Comparison of ENCODE assay signal across 1 cellular context in the genomic region with DNA sequence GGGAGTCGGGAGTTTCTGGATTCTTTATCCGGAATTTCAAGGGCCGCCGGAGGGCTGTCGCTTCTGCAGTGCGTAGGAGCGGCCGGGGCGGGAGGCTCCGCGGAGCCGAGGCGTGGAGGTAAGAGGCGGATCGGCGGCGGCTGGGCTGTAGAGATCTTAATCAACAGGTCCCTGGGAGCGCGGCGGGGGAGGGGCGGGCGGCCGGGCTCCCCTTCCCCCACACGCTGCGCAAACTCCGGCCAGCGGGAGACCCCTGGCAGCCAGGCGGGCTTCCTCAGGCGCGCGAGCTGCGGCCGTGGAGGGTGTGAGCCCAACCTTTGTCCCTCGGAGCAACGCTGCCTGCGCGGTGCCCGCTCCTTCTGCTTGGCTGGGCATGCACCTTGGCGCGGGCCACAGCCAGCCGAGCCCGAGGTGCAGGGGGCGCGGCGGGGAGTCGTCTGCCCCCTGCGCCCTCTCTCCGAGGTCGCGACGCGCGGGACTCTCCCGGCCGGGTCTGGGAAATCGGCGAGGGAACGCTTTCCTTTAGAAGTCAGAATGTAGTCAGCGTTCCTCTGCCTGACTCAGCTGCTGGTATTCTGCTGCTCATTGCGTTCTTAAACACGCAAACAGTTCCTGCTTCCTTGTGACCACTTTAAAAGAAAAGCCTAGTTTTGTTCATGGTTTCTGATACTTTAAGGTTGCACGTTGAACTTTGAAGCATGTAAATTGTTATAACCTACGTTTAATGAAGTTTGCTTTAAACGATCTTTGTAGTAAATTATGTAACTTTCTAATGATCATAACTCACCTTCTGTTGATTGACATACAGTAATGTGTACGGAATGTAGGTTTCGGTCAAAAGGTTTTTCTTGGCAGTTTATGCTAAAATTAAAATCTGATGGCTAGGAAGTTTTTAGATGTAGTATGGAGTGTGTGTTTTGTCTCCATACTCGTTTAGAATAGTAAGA.
TF ChIP-seq lines count a peak whose summit lies in the region.

A gene (plus strand): TSS at position 20 of the 947 bp plus-strand sequence. CDS start 37,736 bp downstream, outside the sequence.

TF ChIP-seq in HepG2, 621 proteins besides CTCF, POLR2A, EP300 and RAD21 (continued from another document and continues in another):
- TF ChIP-seq, protein P1, sequence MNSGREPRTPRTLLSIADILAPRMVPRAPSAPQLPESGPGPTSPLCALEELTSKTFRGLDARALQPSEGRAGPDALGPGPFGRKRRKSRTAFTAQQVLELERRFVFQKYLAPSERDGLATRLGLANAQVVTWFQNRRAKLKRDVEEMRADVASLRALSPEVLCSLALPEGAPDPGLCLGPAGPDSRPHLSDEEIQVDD (CRISPR knock-in tag; IDR thresholded peaks at IDR 0.05; ENCODE audit: borderline replicate concordance) = no peak
- TF ChIP-seq NR2C2 (CRISPR knock-in tag; IDR thresholded peaks at IDR 0.05; ENCODE audit: borderline replicate concordance) = 0 out of 2 replicates have a peak, but pooled peaks have one; percentile 21
- TF ChIP-seq, protein P2, sequence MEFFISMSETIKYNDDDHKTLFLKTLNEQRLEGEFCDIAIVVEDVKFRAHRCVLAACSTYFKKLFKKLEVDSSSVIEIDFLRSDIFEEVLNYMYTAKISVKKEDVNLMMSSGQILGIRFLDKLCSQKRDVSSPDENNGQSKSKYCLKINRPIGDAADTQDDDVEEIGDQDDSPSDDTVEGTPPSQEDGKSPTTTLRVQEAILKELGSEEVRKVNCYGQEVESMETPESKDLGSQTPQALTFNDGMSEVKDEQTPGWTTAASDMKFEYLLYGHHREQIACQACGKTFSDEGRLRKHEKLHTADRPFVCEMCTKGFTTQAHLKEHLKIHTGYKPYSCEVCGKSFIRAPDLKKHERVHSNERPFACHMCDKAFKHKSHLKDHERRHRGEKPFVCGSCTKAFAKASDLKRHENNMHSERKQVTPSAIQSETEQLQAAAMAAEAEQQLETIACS (CRISPR knock-in tag; IDR thresholded peaks at IDR 0.05) = peak; percentile 78
- TF ChIP-seq CEBPG (CRISPR knock-in tag; IDR thresholded peaks at IDR 0.05) = peak; percentile 3; the same call in 1 of the 2 replicates
- 0 out of 2 replicates have a peak, but pooled peaks have one; percentile 30 for TF ChIP-seq MTF2 (CRISPR knock-in tag; IDR thresholded peaks at IDR 0.05; ENCODE audit: borderline replicate concordance)
- peak; percentile 66; the same call in 1 of the 2 replicates for TF ChIP-seq ZNF761 (CRISPR knock-in tag; conservative IDR thresholded peaks at IDR 0.05)
- TF ChIP-seq KAT7 (CRISPR knock-in tag; IDR thresholded peaks at IDR 0.05; ENCODE audit: borderline replicate concordance) = peak; percentile 87
- TF ChIP-seq, protein P3, sequence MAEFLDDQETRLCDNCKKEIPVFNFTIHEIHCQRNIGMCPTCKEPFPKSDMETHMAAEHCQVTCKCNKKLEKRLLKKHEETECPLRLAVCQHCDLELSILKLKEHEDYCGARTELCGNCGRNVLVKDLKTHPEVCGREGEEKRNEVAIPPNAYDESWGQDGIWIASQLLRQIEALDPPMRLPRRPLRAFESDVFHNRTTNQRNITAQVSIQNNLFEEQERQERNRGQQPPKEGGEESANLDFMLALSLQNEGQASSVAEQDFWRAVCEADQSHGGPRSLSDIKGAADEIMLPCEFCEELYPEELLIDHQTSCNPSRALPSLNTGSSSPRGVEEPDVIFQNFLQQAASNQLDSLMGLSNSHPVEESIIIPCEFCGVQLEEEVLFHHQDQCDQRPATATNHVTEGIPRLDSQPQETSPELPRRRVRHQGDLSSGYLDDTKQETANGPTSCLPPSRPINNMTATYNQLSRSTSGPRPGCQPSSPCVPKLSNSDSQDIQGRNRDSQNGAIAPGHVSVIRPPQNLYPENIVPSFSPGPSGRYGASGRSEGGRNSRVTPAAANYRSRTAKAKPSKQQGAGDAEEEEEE (CRISPR knock-in tag; IDR thresholded peaks at IDR 0.05; ENCODE audit: borderline replicate concordance) = no peak
- TF ChIP-seq SRSF4 (IDR thresholded peaks at IDR 0.05; ENCODE audit: low read depth, low read length, poor library complexity, severe bottlenecking) = no peak
- TF ChIP-seq, protein P4, sequence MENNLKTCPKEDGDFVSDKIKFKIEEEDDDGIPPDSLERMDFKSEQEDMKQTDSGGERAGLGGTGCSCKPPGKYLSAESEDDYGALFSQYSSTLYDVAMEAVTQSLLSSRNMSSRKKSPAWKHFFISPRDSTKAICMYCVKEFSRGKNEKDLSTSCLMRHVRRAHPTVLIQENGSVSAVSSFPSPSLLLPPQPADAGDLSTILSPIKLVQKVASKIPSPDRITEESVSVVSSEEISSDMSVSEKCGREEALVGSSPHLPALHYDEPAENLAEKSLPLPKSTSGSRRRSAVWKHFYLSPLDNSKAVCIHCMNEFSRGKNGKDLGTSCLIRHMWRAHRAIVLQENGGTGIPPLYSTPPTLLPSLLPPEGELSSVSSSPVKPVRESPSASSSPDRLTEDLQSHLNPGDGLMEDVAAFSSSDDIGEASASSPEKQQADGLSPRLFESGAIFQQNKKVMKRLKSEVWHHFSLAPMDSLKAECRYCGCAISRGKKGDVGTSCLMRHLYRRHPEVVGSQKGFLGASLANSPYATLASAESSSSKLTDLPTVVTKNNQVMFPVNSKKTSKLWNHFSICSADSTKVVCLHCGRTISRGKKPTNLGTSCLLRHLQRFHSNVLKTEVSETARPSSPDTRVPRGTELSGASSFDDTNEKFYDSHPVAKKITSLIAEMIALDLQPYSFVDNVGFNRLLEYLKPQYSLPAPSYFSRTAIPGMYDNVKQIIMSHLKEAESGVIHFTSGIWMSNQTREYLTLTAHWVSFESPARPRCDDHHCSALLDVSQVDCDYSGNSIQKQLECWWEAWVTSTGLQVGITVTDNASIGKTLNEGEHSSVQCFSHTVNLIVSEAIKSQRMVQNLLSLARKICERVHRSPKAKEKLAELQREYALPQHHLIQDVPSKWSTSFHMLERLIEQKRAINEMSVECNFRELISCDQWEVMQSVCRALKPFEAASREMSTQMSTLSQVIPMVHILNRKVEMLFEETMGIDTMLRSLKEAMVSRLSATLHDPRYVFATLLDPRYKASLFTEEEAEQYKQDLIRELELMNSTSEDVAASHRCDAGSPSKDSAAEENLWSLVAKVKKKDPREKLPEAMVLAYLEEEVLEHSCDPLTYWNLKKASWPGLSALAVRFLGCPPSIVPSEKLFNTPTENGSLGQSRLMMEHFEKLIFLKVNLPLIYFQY (CRISPR knock-in tag; IDR thresholded peaks at IDR 0.05; ENCODE audit: borderline replicate concordance) = no peak; the same call in 1 of the 2 replicates
- TF ChIP-seq HNF4A (CRISPR knock-in tag; IDR thresholded peaks at IDR 0.05) = peak; percentile 45
- TF ChIP-seq KMT2B (CRISPR knock-in tag; IDR thresholded peaks at IDR 0.05) = peak; percentile 91
- TF ChIP-seq SPEN (CRISPR knock-in tag; IDR thresholded peaks at IDR 0.05; ENCODE audit: low read depth) = peak; percentile 46; the same call in 1 of the 2 replicates
- no peak for TF ChIP-seq NR2F1 (CRISPR knock-in tag; IDR thresholded peaks at IDR 0.05)
- no peak for TF ChIP-seq WIZ (CRISPR knock-in tag; IDR thresholded peaks at IDR 0.05)
- TF ChIP-seq PAX8 (CRISPR knock-in tag; IDR thresholded peaks at IDR 0.05; ENCODE audit: borderline replicate concordance) = no peak
- TF ChIP-seq, protein P5, sequence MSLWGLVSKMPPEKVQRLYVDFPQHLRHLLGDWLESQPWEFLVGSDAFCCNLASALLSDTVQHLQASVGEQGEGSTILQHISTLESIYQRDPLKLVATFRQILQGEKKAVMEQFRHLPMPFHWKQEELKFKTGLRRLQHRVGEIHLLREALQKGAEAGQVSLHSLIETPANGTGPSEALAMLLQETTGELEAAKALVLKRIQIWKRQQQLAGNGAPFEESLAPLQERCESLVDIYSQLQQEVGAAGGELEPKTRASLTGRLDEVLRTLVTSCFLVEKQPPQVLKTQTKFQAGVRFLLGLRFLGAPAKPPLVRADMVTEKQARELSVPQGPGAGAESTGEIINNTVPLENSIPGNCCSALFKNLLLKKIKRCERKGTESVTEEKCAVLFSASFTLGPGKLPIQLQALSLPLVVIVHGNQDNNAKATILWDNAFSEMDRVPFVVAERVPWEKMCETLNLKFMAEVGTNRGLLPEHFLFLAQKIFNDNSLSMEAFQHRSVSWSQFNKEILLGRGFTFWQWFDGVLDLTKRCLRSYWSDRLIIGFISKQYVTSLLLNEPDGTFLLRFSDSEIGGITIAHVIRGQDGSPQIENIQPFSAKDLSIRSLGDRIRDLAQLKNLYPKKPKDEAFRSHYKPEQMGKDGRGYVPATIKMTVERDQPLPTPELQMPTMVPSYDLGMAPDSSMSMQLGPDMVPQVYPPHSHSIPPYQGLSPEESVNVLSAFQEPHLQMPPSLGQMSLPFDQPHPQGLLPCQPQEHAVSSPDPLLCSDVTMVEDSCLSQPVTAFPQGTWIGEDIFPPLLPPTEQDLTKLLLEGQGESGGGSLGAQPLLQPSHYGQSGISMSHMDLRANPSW (CRISPR knock-in tag; IDR thresholded peaks at IDR 0.05; ENCODE audit: borderline replicate concordance) = no peak
- peak; percentile 48; the same call in 1 of the 2 replicates for TF ChIP-seq ZZZ3 (CRISPR knock-in tag; IDR thresholded peaks at IDR 0.05; ENCODE audit: borderline replicate concordance)
- no peak for TF ChIP-seq THYN1 (CRISPR knock-in tag; IDR thresholded peaks at IDR 0.05; ENCODE audit: borderline replicate concordance, low read depth)
- no peak for TF ChIP-seq ISX (CRISPR knock-in tag; conservative IDR thresholded peaks at IDR 0.05)
- 0 out of 2 replicates have a peak, but pooled peaks have one; percentile 33 for TF ChIP-seq ZNF598 (CRISPR knock-in tag; IDR thresholded peaks at IDR 0.05; ENCODE audit: borderline replicate concordance)
- no peak for TF ChIP-seq HOXD1 (CRISPR knock-in tag; IDR thresholded peaks at IDR 0.05)
- no peak for TF ChIP-seq SETDB1 (CRISPR knock-in tag; IDR thresholded peaks at IDR 0.05; ENCODE audit: borderline replicate concordance)
- TF ChIP-seq, protein P6, sequence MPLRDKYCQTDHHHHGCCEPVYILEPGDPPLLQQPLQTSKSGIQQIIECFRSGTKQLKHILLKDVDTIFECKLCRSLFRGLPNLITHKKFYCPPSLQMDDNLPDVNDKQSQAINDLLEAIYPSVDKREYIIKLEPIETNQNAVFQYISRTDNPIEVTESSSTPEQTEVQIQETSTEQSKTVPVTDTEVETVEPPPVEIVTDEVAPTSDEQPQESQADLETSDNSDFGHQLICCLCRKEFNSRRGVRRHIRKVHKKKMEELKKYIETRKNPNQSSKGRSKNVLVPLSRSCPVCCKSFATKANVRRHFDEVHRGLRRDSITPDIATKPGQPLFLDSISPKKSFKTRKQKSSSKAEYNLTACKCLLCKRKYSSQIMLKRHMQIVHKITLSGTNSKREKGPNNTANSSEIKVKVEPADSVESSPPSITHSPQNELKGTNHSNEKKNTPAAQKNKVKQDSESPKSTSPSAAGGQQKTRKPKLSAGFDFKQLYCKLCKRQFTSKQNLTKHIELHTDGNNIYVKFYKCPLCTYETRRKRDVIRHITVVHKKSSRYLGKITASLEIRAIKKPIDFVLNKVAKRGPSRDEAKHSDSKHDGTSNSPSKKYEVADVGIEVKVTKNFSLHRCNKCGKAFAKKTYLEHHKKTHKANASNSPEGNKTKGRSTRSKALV (CRISPR knock-in tag; IDR thresholded peaks at IDR 0.05) = peak; percentile 84
- peak; percentile 100 for TF ChIP-seq HNRNPLL (IDR thresholded peaks at IDR 0.05; ENCODE audit: low read depth, low read length, poor library complexity, severe bottlenecking)
- TF ChIP-seq ZBTB3 (CRISPR knock-in tag; IDR thresholded peaks at IDR 0.05; ENCODE audit: borderline replicate concordance, low read depth) = no peak
- no peak for TF ChIP-seq SMARCC2 (IDR thresholded peaks at IDR 0.05)
- TF ChIP-seq ZNF781 (CRISPR knock-in tag; IDR thresholded peaks at IDR 0.05; ENCODE audit: borderline replicate concordance, not compliant biosample characterization) = no peak
- no peak for TF ChIP-seq REXO4 (CRISPR knock-in tag; IDR thresholded peaks at IDR 0.05; ENCODE audit: borderline replicate concordance)
- no peak; the same call in 1 of the 2 replicates for TF ChIP-seq ZBTB42 (CRISPR knock-in tag; IDR thresholded peaks at IDR 0.05)
- TF ChIP-seq ZNF230 (CRISPR knock-in tag; IDR thresholded peaks at IDR 0.05) = peak; percentile 82; the same call in 1 of the 2 replicates
- TF ChIP-seq DPF2 (CRISPR knock-in tag; IDR thresholded peaks at IDR 0.05; ENCODE audit: borderline replicate concordance, low read depth) = no peak
- peak; percentile 60 for TF ChIP-seq ZNF776 (CRISPR knock-in tag; IDR thresholded peaks at IDR 0.05)
- TF ChIP-seq SCMH1 (CRISPR knock-in tag; IDR thresholded peaks at IDR 0.05; ENCODE audit: borderline replicate concordance) = no peak
- TF ChIP-seq GATA4 (IDR thresholded peaks at IDR 0.05; ENCODE audit: borderline replicate concordance, low read depth) = 0 out of 2 replicates have a peak, but pooled peaks have one; percentile 16
- 0 out of 2 replicates have a peak, but pooled peaks have one; percentile 39 for TF ChIP-seq GTF3A (CRISPR knock-in tag; conservative IDR thresholded peaks at IDR 0.05)
- no peak; the same call in 1 of the 2 replicates for TF ChIP-seq PHF20 (CRISPR knock-in tag; IDR thresholded peaks at IDR 0.05)
- peak; percentile 62; the same call in 1 of the 2 replicates for TF ChIP-seq HDAC2 (CRISPR knock-in tag; IDR thresholded peaks at IDR 0.05)
- 0 out of 2 replicates have a peak, but pooled peaks have one; percentile 39 for TF ChIP-seq ZNF431 (CRISPR knock-in tag; IDR thresholded peaks at IDR 0.05; ENCODE audit: borderline replicate concordance, low read depth)
- no peak for TF ChIP-seq EHMT2 (IDR thresholded peaks at IDR 0.05; ENCODE audit: borderline replicate concordance, low read depth, low read length)
- TF ChIP-seq, protein P7, sequence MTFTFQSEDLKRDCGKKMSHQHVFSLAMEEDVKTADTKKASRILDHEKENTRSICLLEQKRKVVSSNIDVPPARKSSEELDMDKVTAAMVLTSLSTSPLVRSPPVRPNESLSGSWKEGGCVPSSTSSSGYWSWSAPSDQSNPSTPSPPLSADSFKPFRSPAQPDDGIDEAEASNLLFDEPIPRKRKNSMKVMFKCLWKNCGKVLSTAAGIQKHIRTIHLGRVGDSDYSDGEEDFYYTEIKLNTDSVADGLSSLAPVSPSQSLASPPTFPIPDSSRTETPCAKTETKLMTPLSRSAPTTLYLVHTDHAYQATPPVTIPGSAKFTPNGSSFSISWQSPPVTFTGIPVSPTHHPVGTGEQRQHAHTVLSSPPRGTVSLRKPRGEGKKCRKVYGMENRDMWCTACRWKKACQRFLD (CRISPR knock-in tag; IDR thresholded peaks at IDR 0.05; ENCODE audit: borderline replicate concordance) = no peak
- peak; percentile 70; the same call in 1 of the 2 replicates for TF ChIP-seq ZNF790 (CRISPR knock-in tag; IDR thresholded peaks at IDR 0.05; ENCODE audit: borderline replicate concordance)
- TF ChIP-seq, protein P8, sequence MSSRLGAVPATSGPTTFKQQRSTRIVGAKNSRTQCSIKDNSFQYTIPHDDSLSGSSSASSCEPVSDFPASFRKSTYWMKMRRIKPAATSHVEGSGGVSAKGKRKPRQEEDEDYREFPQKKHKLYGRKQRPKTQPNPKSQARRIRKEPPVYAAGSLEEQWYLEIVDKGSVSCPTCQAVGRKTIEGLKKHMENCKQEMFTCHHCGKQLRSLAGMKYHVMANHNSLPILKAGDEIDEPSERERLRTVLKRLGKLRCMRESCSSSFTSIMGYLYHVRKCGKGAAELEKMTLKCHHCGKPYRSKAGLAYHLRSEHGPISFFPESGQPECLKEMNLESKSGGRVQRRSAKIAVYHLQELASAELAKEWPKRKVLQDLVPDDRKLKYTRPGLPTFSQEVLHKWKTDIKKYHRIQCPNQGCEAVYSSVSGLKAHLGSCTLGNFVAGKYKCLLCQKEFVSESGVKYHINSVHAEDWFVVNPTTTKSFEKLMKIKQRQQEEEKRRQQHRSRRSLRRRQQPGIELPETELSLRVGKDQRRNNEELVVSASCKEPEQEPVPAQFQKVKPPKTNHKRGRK (CRISPR knock-in tag; IDR thresholded peaks at IDR 0.05) = no peak
- no peak for TF ChIP-seq POLR2AphosphoS2 (IDR thresholded peaks at IDR 0.05; ENCODE audit: low read depth, low read length)
- no peak for TF ChIP-seq SOX13 (IDR thresholded peaks at IDR 0.05)
- TF ChIP-seq SOX13 (CRISPR knock-in tag; conservative IDR thresholded peaks at IDR 0.05 in 1 of 2, IDR thresholded peaks at IDR 0.05 in 1 of 2) = peak; percentile 30; a peak in 1 of 4 replicates
- peak; percentile 68 for TF ChIP-seq MYC (CRISPR knock-in tag; IDR thresholded peaks at IDR 0.05; ENCODE audit: borderline replicate concordance)
